ENCODE assay signal across 8 cellular contexts in the genomic region with DNA sequence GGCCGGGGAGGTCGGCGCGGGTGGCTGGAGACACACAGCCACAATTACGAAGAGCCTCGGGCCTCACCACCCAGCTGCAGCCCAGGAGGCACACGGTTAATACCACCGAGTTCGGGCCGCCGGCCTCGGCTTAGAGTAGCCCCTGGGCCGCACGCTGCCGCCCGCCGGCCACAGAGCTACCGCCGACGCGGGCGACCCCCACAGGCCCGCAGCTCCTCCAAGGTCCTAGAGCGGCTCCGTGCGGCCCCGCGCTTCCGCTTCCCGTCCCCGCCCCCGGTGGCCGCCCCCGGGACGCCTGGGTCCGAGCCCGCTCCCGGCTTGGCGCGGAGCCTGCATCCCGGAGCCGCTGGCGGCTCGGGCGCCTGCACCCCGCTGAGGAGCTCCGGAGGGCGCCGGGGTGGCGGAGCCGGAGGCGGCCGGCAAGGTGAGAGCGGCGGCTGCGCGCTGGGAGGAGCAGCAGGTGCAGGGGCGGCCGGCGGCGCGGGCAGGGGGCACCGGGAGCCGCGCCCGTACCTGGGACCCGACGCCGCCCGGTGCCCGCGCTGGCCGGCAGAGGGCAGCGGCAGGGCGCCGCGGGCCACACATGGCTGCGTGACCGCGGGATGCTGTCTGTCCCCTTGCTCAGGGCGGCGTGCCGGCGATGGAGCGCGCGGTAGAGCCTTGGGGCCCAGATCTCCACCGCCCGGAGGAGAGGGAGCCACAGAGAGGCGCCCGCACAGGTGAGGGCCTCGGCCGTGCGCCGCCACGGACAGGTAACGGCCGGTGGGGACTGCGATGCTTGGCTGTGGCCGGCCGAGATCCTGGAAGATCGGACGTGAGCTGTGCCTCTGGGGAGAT. TPM values are rescaled to one million over a fixed set of nuclear protein-coding genes. Genes with fewer than 3 reads are reported as not detected.
DNase-seq lines count a peak whose midpoint lies in the region; ATAC-seq, FAIRE-seq and TF ChIP-seq lines count a peak whose summit lies in the region.

A gene (plus strand): TSS at position 266 of the 837 bp plus-strand sequence. CDS start 375 bp downstream, at position 641.

- CTCF ChIA-PET in PC-3 (lab: Charles Lee), result interaction anchor here (0.6 to 1.0 kb wide), 3 partner anchors 14 to 363 kb away, joined by 3 to 8 read pairs (median 4); a partner anchor contains a TSS

- peaks cover 20% of the 10 kb centered on the region for H3K79me2 ChIP-seq in PC-3 (ENCODE audit: low read length)

- H3K27me3 Mint-ChIP-seq in activated T-helper 1 cell treated with anti-CD3 and anti-CD28 coated beads, Interleukin-12 subunit alpha, Interleukin-12 subunit beta, Interleukin-2, Interleukin-4 antibody, amounts not matched to agents 30 ng/mL and 10 ng/mL and 1 ng/mL, durations not matched to agents 14 hours and 24 hours and 36 hours (ENCODE audit: insufficient read depth), result no peaks in the 10 kb centered on the region

- H4K20me1 ChIP-seq in PC-3 (ENCODE audit: low read length), result no peaks in the 10 kb centered on the region

- BruUV-seq in PC-3 (replicated peaks; lab: Mats Ljungman, UMichigan), result no TSS peak

- H3K36me3 Mint-ChIP-seq in activated T-helper 1 cell treated with anti-CD3 and anti-CD28 coated beads, Interleukin-12 subunit alpha, Interleukin-12 subunit beta, Interleukin-2, Interleukin-4 antibody, amounts not matched to agents 30 ng/mL and 10 ng/mL and 1 ng/mL, durations not matched to agents 14 hours and 24 hours and 36 hours (ENCODE audit: low read depth), result peaks cover 19% of the 10 kb centered on the region

- H3K9me2 ChIP-seq in PC-3 (replicated peaks; ENCODE audit: low read length), result no peaks in the 10 kb centered on the region

- no peak for FAIRE-seq in D721Med (lab: Jason Lieb, UNC)

- no peak for TF ChIP-seq POLR2A in testis (IDR thresholded peaks at IDR 0.05)

- WGBS in testis, 2 donors, result 0 to 1% methylated on average over 8 to 36 of the region's 103 CpGs

- intact Hi-C loops in PC-3 (cut with micrococcal nuclease) (loop anchor here (2.0 kb wide), 1 partner anchor 17 kb away; no protein-coding TSS in a partner anchor), testis (cut with DNase I; ENCODE audit: low total_unique reads) (no loop called here)
- intact Hi-C loops in activated T-helper 1 cell treated with anti-CD3 and anti-CD28 coated beads, Interleukin-12 subunit alpha, Interleukin-12 subunit beta, Interleukin-2, Interleukin-4 antibody, amounts not matched to agents 30 ng/mL and 10 ng/mL and 1 ng/mL, durations not matched to agents 14 hours and 24 hours and 36 hours (cut with micrococcal nuclease), result loop anchor here (1.0 kb wide), 3 partner anchors 12 to 17 kb away; a partner anchor contains a TSS

- H3K9me3 Mint-ChIP-seq in activated T-helper 1 cell treated with anti-CD3 and anti-CD28 coated beads, Interleukin-12 subunit alpha, Interleukin-12 subunit beta, Interleukin-2, Interleukin-4 antibody, amounts not matched to agents 30 ng/mL and 10 ng/mL and 1 ng/mL, durations not matched to agents 14 hours and 24 hours and 36 hours, result no peaks in the 10 kb centered on the region

- 0 out of 2 replicates have a peak, but pooled peaks cover 4% of the 10 kb centered on the region for H3K4me1 ChIP-seq in PC-3 (ENCODE audit: insufficient read depth, low read length)
- peaks cover 6 to 36% of the 10 kb centered on the region in 2 donors for H3K4me1 ChIP-seq in muscle layer of duodenum (ENCODE audit: control insufficient read depth in 1 of 2, insufficient read depth in 2 of 2, low read length in 2 of 2)
- H3K4me1 ChIP-seq in testis, result peaks cover 6% of the 10 kb centered on the region

- H3K9me3 ChIP-seq in PC-3 (ENCODE audit: low read length) (no peaks in the 10 kb centered on the region), muscle layer of duodenum (ENCODE audit: control insufficient read depth in 1 of 2, low read length in 2 of 2) (no peaks in the 10 kb centered on the region), testis (no peaks in the 10 kb centered on the region)

- DNase-seq in D721Med (ENCODE audit: insufficient read length, low spot score) (peak; percentile 80), PC-3 (peak; percentile 56), fibroblast of mammary gland (ENCODE audit: low read depth) (peak; percentile 73), testis (peak; percentile 91)
- DNase-seq in activated T-helper 1 cell treated with anti-CD3 and anti-CD28 coated beads, Interleukin-12 subunit alpha, Interleukin-12 subunit beta, Interleukin-2, Interleukin-4 antibody, amounts not matched to agents 30 ng/mL and 10 ng/mL and 1 ng/mL, durations not matched to agents 14 hours and 24 hours and 36 hours (ENCODE audit: low spot score), result peak; percentile 53

- no peaks in the 10 kb centered on the region for H3F3A ChIP-seq in PC-3 (ENCODE audit: low read length, unreplicated experiment)

- H3K4me2 ChIP-seq in PC-3 (ENCODE audit: low read length), result peak within 1 kb of the TSS; percentile 93

- POLR2A ChIA-PET in PC-3 (lab: Charles Lee; ENCODE audit: unreplicated experiment), result interaction anchor here (0.5 to 0.6 kb wide), 2 partner anchors 203 to 287 kb away, joined by 3 read pairs; no protein-coding TSS in a partner anchor

- ATAC-seq in GM21423 (IDR thresholded peaks at IDR 0.05; ENCODE audit: unreplicated experiment) (peak; percentile 57), PC-3 (peak; percentile 79)

- TF ChIP-seq CTCF in D721Med (IDR thresholded peaks at IDR 0.05; ENCODE audit: insufficient read depth, missing control alignments) (peak; percentile 0), PC-3 (conservative IDR thresholded peaks at IDR 0.05; ENCODE audit: low read depth, low read length) (peak; percentile 21; the same call in 1 of the 2 replicates), fibroblast of mammary gland (conservative IDR thresholded peaks at IDR 0.05; ENCODE audit: control insufficient read depth, insufficient read depth, low read depth, low read length) (no peak), testis (IDR thresholded peaks at IDR 0.05) (peak; percentile 6 to 23 (median 15))

- peak; percentile 22; the same call in 1 of the 2 replicates for TF ChIP-seq RAD21 in Ishikawa (IDR thresholded peaks at IDR 0.05; ENCODE audit: low read depth)

- H3K4me1 Mint-ChIP-seq in activated T-helper 1 cell treated with anti-CD3 and anti-CD28 coated beads, Interleukin-12 subunit alpha, Interleukin-12 subunit beta, Interleukin-2, Interleukin-4 antibody, amounts not matched to agents 30 ng/mL and 10 ng/mL and 1 ng/mL, durations not matched to agents 14 hours and 24 hours and 36 hours (ENCODE audit: low read depth), result peaks cover 41% of the 10 kb centered on the region

- H3K9ac ChIP-seq in PC-3 (ENCODE audit: low read length), result peak within 1 kb of the TSS; percentile 68

- H3K4me3 ChIP-seq in PC-3 (ENCODE audit: low read length) (peak within 1 kb of the TSS; percentile 84), fibroblast of mammary gland (ENCODE audit: control insufficient read depth, low read depth, low read length) (peak within 1 kb of the TSS; percentile 69), muscle layer of duodenum (ENCODE audit: low read depth in 1 of 2, low read length in 2 of 2) (peak within 1 kb of the TSS; percentile 70 to 86), testis (peak within 1 kb of the TSS; percentile 63 to 85)

- no peaks in the 10 kb centered on the region for H3K36me3 ChIP-seq in PC-3 (ENCODE audit: low read depth, low read length)
- H3K36me3 ChIP-seq in muscle layer of duodenum (ENCODE audit: control insufficient read depth in 1 of 2, insufficient read depth in 2 of 2, low read length in 2 of 2), result peaks cover 0 to 15% of the 10 kb centered on the region in 2 donors
- no peaks in the 10 kb centered on the region for H3K36me3 ChIP-seq in testis (ENCODE audit: low read depth, missing control alignments)

- H3K27ac ChIP-seq in PC-3 (ENCODE audit: low read length), result 0 out of 2 replicates have a peak within 1 kb of the TSS, but pooled peaks have one; percentile 4
- H3K27ac ChIP-seq in muscle layer of duodenum (ENCODE audit: low read length), result peak within 1 kb of the TSS; percentile 41
- H3K27ac ChIP-seq in testis, result peak within 1 kb of the TSS; percentile 53 to 85

- H3K4me3 Mint-ChIP-seq in activated T-helper 1 cell treated with anti-CD3 and anti-CD28 coated beads, Interleukin-12 subunit alpha, Interleukin-12 subunit beta, Interleukin-2, Interleukin-4 antibody, amounts not matched to agents 30 ng/mL and 10 ng/mL and 1 ng/mL, durations not matched to agents 14 hours and 24 hours and 36 hours, result peak within 1 kb of the TSS; percentile 90

- peak within 1 kb of the TSS; percentile 90 for H2AFZ ChIP-seq in PC-3 (ENCODE audit: low read length)

- H3K27me3 ChIP-seq in PC-3 (ENCODE audit: low read length), result no peaks in the 10 kb centered on the region
- no peaks in the 10 kb centered on the region for H3K27me3 ChIP-seq in muscle layer of duodenum (ENCODE audit: low read depth, low read length)
- H3K27me3 ChIP-seq in testis, result no peaks in the 10 kb centered on the region

- TF ChIP-seq EP300 in Ishikawa (IDR thresholded peaks at IDR 0.05; ENCODE audit: borderline replicate concordance), result peak; percentile 30

- H3K27ac Mint-ChIP-seq in activated T-helper 1 cell treated with anti-CD3 and anti-CD28 coated beads, Interleukin-12 subunit alpha, Interleukin-12 subunit beta, Interleukin-2, Interleukin-4 antibody, amounts not matched to agents 30 ng/mL and 10 ng/mL and 1 ng/mL, durations not matched to agents 14 hours and 24 hours and 36 hours, result peak within 1 kb of the TSS; percentile 80

TF ChIP-seq in Ishikawa, 13 proteins besides CTCF, POLR2A, EP300 and RAD21 (continues in another document):
- peak; percentile 58; the same call in 1 of the 2 replicates for TF ChIP-seq YY1 (IDR thresholded peaks at IDR 0.05; ENCODE audit: low read depth)
- TF ChIP-seq EGR1 (IDR thresholded peaks at IDR 0.05), result peak; percentile 67
- peak; percentile 83 for TF ChIP-seq ZBTB7A (IDR thresholded peaks at IDR 0.05; ENCODE audit: low read depth)

RNA-seq across cellular contexts. Expression of the gene that starts here (rescaled TPM):
- total RNA-seq in PC-3 (2014; rRNA removed) (8.9 and 14.2 TPM in 2 replicates), testis (1 to 10 TPM; 6.5 to 9.0 TPM)
- total RNA-seq in activated T-helper 1 cell treated with anti-CD3 and anti-CD28 coated beads, Interleukin-12 subunit alpha, Interleukin-12 subunit beta, Interleukin-2, Interleukin-4 antibody, amounts not matched to agents 30 ng/mL and 10 ng/mL and 1 ng/mL, durations not matched to agents 14 hours and 24 hours and 36 hours, result 20.2 and 21.4 TPM in 2 replicates
- polyA plus RNA-seq in testis (ENCODE audit: insufficient read depth, low read depth, low replicate concordance), result 6.3 TPM

Comparison
In these comparisons a context has a peak if more than half of its experiments do, and no peak if none do; other contexts are left out.
1. Peak in every context shown above with its lines: DNase-seq, ATAC-seq, H3K4me3 ChIP-seq and H3K27ac ChIP-seq.
2. H3K27ac ChIP-seq: peak in every context shown above with its lines; median percentile 69 in testis; 41 in muscle layer of duodenum; 4 in PC-3.